Comparison of ENCODE assay signal across 27 cellular contexts in genomic region chr2:232649033-232649432, GRCh38. TPM values are rescaled to one million over a fixed set of nuclear protein-coding genes. Genes with fewer than 3 reads are reported as not detected.
"Had no signal": no experiment of that assay in that cellular context is flagged by ENCODE, and none has a peak within 500 bp of the region (broad histone marks: within the 10 kb centered on the region; RNA-seq: fewer than 3 reads in every experiment).

No MANE protein-coding gene starts in this region.

- H3K27me3 Mint-ChIP-seq: activated CD4-positive, alpha-beta memory T cell treated with anti-CD3 and anti-CD28 coated beads, Interleukin-2, amount 10 ng/mL, durations not matched to agents 7 days and 5 days; activated CD4-positive, alpha-beta T cell treated with anti-CD3 and anti-CD28 coated beads, Interleukin-2, amount 10 ng/mL, durations not matched to agents 7 days and 5 days; activated naive CD8-positive, alpha-beta T cell treated with anti-CD3 and anti-CD28 coated beads, Interleukin-2, amount 10 ng/mL, durations not matched to agents 7 days and 5 days; activated T-cell treated with anti-CD3 and anti-CD28 coated beads, Interleukin-2, amount 50 U/mL, for 24 hours; brain had no signal

- H3K27ac Mint-ChIP-seq: activated CD4-positive, alpha-beta memory T cell treated with anti-CD3 and anti-CD28 coated beads, Interleukin-2, amount 10 ng/mL, durations not matched to agents 7 days and 5 days; activated CD4-positive, alpha-beta T cell treated with anti-CD3 and anti-CD28 coated beads, Interleukin-2, amount 10 ng/mL, durations not matched to agents 7 days and 5 days; activated naive CD4-positive, alpha-beta T cell treated with anti-CD3 and anti-CD28 coated beads, Interleukin-2, amount 10 ng/mL, durations not matched to agents 7 days and 5 days; activated naive CD4-positive, alpha-beta T cell treated with anti-CD3 and anti-CD28 coated beads, Interleukin-2, amount 50 U/mL, for 72 hours; activated naive CD8-positive, alpha-beta T cell treated with anti-CD3 and anti-CD28 coated beads, Interleukin-2, amount 10 ng/mL, durations not matched to agents 7 days and 5 days; activated T-cell treated with anti-CD3 and anti-CD28 coated beads, Interleukin-2, amount 50 U/mL, for 24 hours; activated T-cell treated with anti-CD3 and anti-CD28 coated beads, Interleukin-2, amount 50 U/mL, for 72 hours; dendritic cell treated with granulocyte-macrophage colony-stimulating factor and Interleukin-4, amounts not matched to agents 40 ng/mL and 50 ng/mL, for 4 days; endodermal cell had no signal

- H3K4me3 ChIP-seq: ascending aorta, coronary artery, dorsolateral prefrontal cortex had no signal

- ATAC-seq: activated naive CD4-positive, alpha-beta T cell treated with anti-CD3 and anti-CD28 coated beads, Interleukin-2, amount 50 U/mL, for 72 hours; activated T-cell treated with anti-CD3 and anti-CD28 coated beads, Interleukin-2, amount 50 U/mL, for 72 hours had no signal

- H3K4me1 Mint-ChIP-seq: activated CD4-positive, alpha-beta memory T cell treated with anti-CD3 and anti-CD28 coated beads, Interleukin-2, amount 10 ng/mL, durations not matched to agents 7 days and 5 days; activated CD4-positive, alpha-beta T cell treated with anti-CD3 and anti-CD28 coated beads, Interleukin-2, amount 10 ng/mL, durations not matched to agents 7 days and 5 days; activated naive CD4-positive, alpha-beta T cell treated with anti-CD3 and anti-CD28 coated beads, Interleukin-2, amount 10 ng/mL, durations not matched to agents 7 days and 5 days; activated naive CD8-positive, alpha-beta T cell treated with anti-CD3 and anti-CD28 coated beads, Interleukin-2, amount 10 ng/mL, durations not matched to agents 7 days and 5 days; central memory CD8-positive, alpha-beta T cell had no signal

- H3K27me3 ChIP-seq: ascending aorta, dorsolateral prefrontal cortex had no signal

- H3K9me3 Mint-ChIP-seq: activated CD4-positive, alpha-beta memory T cell treated with anti-CD3 and anti-CD28 coated beads, Interleukin-2, amount 10 ng/mL, durations not matched to agents 7 days and 5 days; activated CD4-positive, alpha-beta T cell treated with anti-CD3 and anti-CD28 coated beads, Interleukin-2, amount 10 ng/mL, durations not matched to agents 7 days and 5 days; activated naive CD4-positive, alpha-beta T cell treated with anti-CD3 and anti-CD28 coated beads, Interleukin-2, amount 10 ng/mL, durations not matched to agents 7 days and 5 days; activated naive CD4-positive, alpha-beta T cell treated with anti-CD3 and anti-CD28 coated beads, Interleukin-2, amount 50 U/mL, for 72 hours; activated naive CD8-positive, alpha-beta T cell treated with anti-CD3 and anti-CD28 coated beads, Interleukin-2, amount 10 ng/mL, durations not matched to agents 7 days and 5 days; activated T-cell treated with anti-CD3 and anti-CD28 coated beads, Interleukin-2, amount 50 U/mL, for 24 hours; activated T-cell treated with anti-CD3 and anti-CD28 coated beads, Interleukin-2, amount 50 U/mL, for 72 hours; brain; central memory CD8-positive, alpha-beta T cell; dendritic cell treated with granulocyte-macrophage colony-stimulating factor and Interleukin-4, amounts not matched to agents 40 ng/mL and 50 ng/mL, for 4 days; endodermal cell had no signal

- H3K36me3 Mint-ChIP-seq: activated naive CD4-positive, alpha-beta T cell treated with anti-CD3 and anti-CD28 coated beads, Interleukin-2, amount 10 ng/mL, durations not matched to agents 7 days and 5 days; activated naive CD4-positive, alpha-beta T cell treated with anti-CD3 and anti-CD28 coated beads, Interleukin-2, amount 50 U/mL, for 72 hours; activated naive CD8-positive, alpha-beta T cell treated with anti-CD3 and anti-CD28 coated beads, Interleukin-2, amount 10 ng/mL, durations not matched to agents 7 days and 5 days; brain had no signal

- FAIRE-seq: bronchial epithelial cell, frontal cortex had no signal

- H3K4me3 Mint-ChIP-seq: activated CD4-positive, alpha-beta memory T cell treated with anti-CD3 and anti-CD28 coated beads, Interleukin-2, amount 10 ng/mL, durations not matched to agents 7 days and 5 days; activated CD4-positive, alpha-beta T cell treated with anti-CD3 and anti-CD28 coated beads, Interleukin-2, amount 10 ng/mL, durations not matched to agents 7 days and 5 days; activated naive CD4-positive, alpha-beta T cell treated with anti-CD3 and anti-CD28 coated beads, Interleukin-2, amount 10 ng/mL, durations not matched to agents 7 days and 5 days; activated naive CD8-positive, alpha-beta T cell treated with anti-CD3 and anti-CD28 coated beads, Interleukin-2, amount 10 ng/mL, durations not matched to agents 7 days and 5 days; activated T-cell treated with anti-CD3 and anti-CD28 coated beads, Interleukin-2, amount 50 U/mL, for 24 hours; activated T-cell treated with anti-CD3 and anti-CD28 coated beads, Interleukin-2, amount 50 U/mL, for 72 hours; brain; central memory CD8-positive, alpha-beta T cell; dendritic cell treated with granulocyte-macrophage colony-stimulating factor and Interleukin-4, amounts not matched to agents 40 ng/mL and 50 ng/mL, for 4 days; endodermal cell had no signal

- H3K9me3 ChIP-seq: ascending aorta had no signal

- DNase-seq: activated CD4-positive, alpha-beta memory T cell treated with anti-CD3 and anti-CD28 coated beads, Interleukin-2, amount 10 ng/mL, durations not matched to agents 7 days and 5 days; activated CD4-positive, alpha-beta T cell treated with anti-CD3 and anti-CD28 coated beads for 1 hour; activated CD4-positive, alpha-beta T cell treated with anti-CD3 and anti-CD28 coated beads for 4 hours; activated CD4-positive, alpha-beta T cell treated with anti-CD3 and anti-CD28 coated beads, Interleukin-2, amount 10 ng/mL, durations not matched to agents 7 days and 5 days; activated CD4-positive, alpha-beta T cell treated with anti-CD3 and anti-CD28 coated beads, Interleukin-2, amount 50 U/mL, for 4 hours; activated CD8-positive, alpha-beta memory T cell treated with anti-CD3 and anti-CD28 coated beads, Interleukin-2, amount 50 U/mL, for 48 hours; activated gamma-delta T cell; activated naive CD4-positive, alpha-beta T cell; activated naive CD4-positive, alpha-beta T cell treated with anti-CD3 and anti-CD28 coated beads, Interleukin-2, amount 10 ng/mL, durations not matched to agents 7 days and 5 days; activated naive CD8-positive, alpha-beta T cell treated with anti-CD3 and anti-CD28 coated beads, Interleukin-2, amount 10 ng/mL, durations not matched to agents 7 days and 5 days; activated T-cell treated with anti-CD3 and anti-CD28 coated beads for 4 hours; activated T-cell treated with anti-CD3 and anti-CD28 coated beads, Interleukin-2, amount 50 U/mL, for 24 hours; activated T-cell treated with anti-CD3 and anti-CD28 coated beads, Interleukin-2, amount 50 U/mL, for 72 hours; dorsolateral prefrontal cortex; effector memory CD4-positive, alpha-beta T cell; endodermal cell; foreskin fibroblast; head of caudate nucleus; T-helper 2 cell had no signal

RNA-seq across cellular contexts. Expression of gene EFHD1, which starts 15.6 kb away (rescaled TPM):
- total RNA-seq: bronchial epithelial cell had no signal
